1 cellular context compared by ENCODE assay signal in the genomic region with DNA sequence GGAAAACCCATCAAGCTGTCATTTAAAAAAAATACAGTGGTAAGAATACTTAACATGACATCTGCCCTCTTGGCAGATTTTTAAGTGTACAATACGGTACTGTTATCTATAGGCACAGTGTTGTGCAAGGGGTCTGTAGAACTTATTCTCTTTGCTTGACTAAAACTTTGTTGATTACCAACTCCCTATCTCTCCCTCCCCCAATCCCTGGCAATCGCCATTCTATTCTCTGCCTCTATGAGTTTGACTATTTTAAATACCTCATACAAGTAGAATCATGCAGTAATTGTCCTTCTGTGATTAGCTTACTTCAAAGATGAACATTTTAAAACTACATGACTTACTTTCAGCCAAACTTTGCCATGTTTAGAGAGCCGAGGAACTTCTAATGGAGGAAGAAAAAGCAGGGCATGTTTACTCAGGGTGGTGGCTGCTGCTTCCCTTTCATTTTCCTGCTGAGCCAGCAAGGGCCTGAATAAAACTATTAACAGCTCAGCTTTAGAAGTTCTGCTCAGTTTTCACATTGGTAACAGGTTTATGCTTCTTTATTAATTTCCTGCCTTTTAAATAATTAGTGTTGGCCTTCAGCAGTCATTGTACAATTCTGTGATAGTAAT.
TF ChIP-seq lines count a peak whose summit lies in the region.

No MANE protein-coding gene starts in this region.

TF ChIP-seq in SK-N-SH, 30 proteins besides CTCF, POLR2A, EP300 and RAD21:
- TF ChIP-seq, protein P1, sequence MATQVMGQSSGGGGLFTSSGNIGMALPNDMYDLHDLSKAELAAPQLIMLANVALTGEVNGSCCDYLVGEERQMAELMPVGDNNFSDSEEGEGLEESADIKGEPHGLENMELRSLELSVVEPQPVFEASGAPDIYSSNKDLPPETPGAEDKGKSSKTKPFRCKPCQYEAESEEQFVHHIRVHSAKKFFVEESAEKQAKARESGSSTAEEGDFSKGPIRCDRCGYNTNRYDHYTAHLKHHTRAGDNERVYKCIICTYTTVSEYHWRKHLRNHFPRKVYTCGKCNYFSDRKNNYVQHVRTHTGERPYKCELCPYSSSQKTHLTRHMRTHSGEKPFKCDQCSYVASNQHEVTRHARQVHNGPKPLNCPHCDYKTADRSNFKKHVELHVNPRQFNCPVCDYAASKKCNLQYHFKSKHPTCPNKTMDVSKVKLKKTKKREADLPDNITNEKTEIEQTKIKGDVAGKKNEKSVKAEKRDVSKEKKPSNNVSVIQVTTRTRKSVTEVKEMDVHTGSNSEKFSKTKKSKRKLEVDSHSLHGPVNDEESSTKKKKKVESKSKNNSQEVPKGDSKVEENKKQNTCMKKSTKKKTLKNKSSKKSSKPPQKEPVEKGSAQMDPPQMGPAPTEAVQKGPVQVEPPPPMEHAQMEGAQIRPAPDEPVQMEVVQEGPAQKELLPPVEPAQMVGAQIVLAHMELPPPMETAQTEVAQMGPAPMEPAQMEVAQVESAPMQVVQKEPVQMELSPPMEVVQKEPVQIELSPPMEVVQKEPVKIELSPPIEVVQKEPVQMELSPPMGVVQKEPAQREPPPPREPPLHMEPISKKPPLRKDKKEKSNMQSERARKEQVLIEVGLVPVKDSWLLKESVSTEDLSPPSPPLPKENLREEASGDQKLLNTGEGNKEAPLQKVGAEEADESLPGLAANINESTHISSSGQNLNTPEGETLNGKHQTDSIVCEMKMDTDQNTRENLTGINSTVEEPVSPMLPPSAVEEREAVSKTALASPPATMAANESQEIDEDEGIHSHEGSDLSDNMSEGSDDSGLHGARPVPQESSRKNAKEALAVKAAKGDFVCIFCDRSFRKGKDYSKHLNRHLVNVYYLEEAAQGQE (IDR thresholded peaks at IDR 0.05; ENCODE audit: low read depth, low read length) = no peak
- TF ChIP-seq TEAD4 (IDR thresholded peaks at IDR 0.05; ENCODE audit: borderline replicate concordance, insufficient read depth) (no peak), FOSL2 (IDR thresholded peaks at IDR 0.05; ENCODE audit: borderline replicate concordance, low read depth) (no peak), MXI1 (IDR thresholded peaks at IDR 0.05; ENCODE audit: low read depth, low read length) (no peak), FOXJ3 (CRISPR knock-in tag; IDR thresholded peaks at IDR 0.05) (no peak)
